ENCODE assay signal across 8 cellular contexts in genomic region chr5:119322948-119323629, GRCh38. TPM values are rescaled to one million over a fixed set of nuclear protein-coding genes. Genes with fewer than 3 reads are reported as not detected.
DNase-seq lines count a peak whose midpoint lies in the region; ATAC-seq and TF ChIP-seq lines count a peak whose summit lies in the region.

No MANE protein-coding gene starts in this region.

- POLR2A ChIA-PET in activated CD4-positive, alpha-beta memory T cell treated with anti-CD3 and anti-CD28 coated beads, Interleukin-2, amount 10 ng/mL, durations not matched to agents 7 days and 5 days (lab: Charles Lee): interaction anchor here (0.8 to 3.8 kb wide), 13 partner anchors 10 to 55 kb away, joined by 3 to 64 read pairs (median 4); no protein-coding TSS in a partner anchor

- no peaks in the 10 kb centered on the region for H3K27me3 Mint-ChIP-seq in activated CD4-positive, alpha-beta memory T cell treated with anti-CD3 and anti-CD28 coated beads, Interleukin-2, amount 10 ng/mL, durations not matched to agents 7 days and 5 days
- no peaks in the 10 kb centered on the region for H3K27me3 Mint-ChIP-seq in nephron progenitor cell (ENCODE audit: low read depth, poor library complexity)

- H3K4me1 ChIP-seq in left lung: peaks cover 11 to 75% of the 10 kb centered on the region in 2 donors

- H3K36me3 ChIP-seq in left lung: no peaks in the 10 kb centered on the region

- CTCF ChIA-PET in activated CD4-positive, alpha-beta memory T cell treated with anti-CD3 and anti-CD28 coated beads, Interleukin-2, amount 10 ng/mL, durations not matched to agents 7 days and 5 days (lab: Charles Lee): interaction anchor here (0.6 to 2.5 kb wide), 6 partner anchors 8 to 252 kb away, joined by 3 to 17 read pairs (median 4); partner anchors contain the start of gene DMXL1

- intact Hi-C loops in left lung (cut with DNase I): no loop called here

- peak overlapping the region; percentile 45 for H3K4me3 Mint-ChIP-seq in activated CD4-positive, alpha-beta memory T cell treated with anti-CD3 and anti-CD28 coated beads, Interleukin-2, amount 10 ng/mL, durations not matched to agents 7 days and 5 days
- no peak overlapping the region for H3K4me3 Mint-ChIP-seq in nephron progenitor cell

- ATAC-seq in GM18517 (IDR thresholded peaks at IDR 0.05; ENCODE audit: unreplicated experiment) (peak; percentile 40), HG02852 (IDR thresholded peaks at IDR 0.05; ENCODE audit: unreplicated experiment) (peak; percentile 51), HG02610 (IDR thresholded peaks at IDR 0.05; ENCODE audit: unreplicated experiment) (no peak), left lung (no peak)

- TF ChIP-seq CTCF in nephron progenitor cell (IDR thresholded peaks at IDR 0.05) (no peak), GM10266 (IDR thresholded peaks at IDR 0.05; ENCODE audit: control insufficient read depth, insufficient read depth, low read depth, missing control alignments) (no peak), left lung (IDR thresholded peaks at IDR 0.05) (no peak)

- H3K27ac ChIP-seq in left lung: peak overlapping the region in 1 of 2 donors; percentile 69

- peaks cover 93% of the 10 kb centered on the region for H3K4me1 Mint-ChIP-seq in activated CD4-positive, alpha-beta memory T cell treated with anti-CD3 and anti-CD28 coated beads, Interleukin-2, amount 10 ng/mL, durations not matched to agents 7 days and 5 days
- H3K4me1 Mint-ChIP-seq in nephron progenitor cell: peaks cover 68% of the 10 kb centered on the region

- H3K36me3 Mint-ChIP-seq in activated CD4-positive, alpha-beta memory T cell treated with anti-CD3 and anti-CD28 coated beads, Interleukin-2, amount 10 ng/mL, durations not matched to agents 7 days and 5 days (ENCODE audit: low read depth): peaks cover 35% of the 10 kb centered on the region
- no peaks in the 10 kb centered on the region for H3K36me3 Mint-ChIP-seq in nephron progenitor cell (ENCODE audit: low read depth)

- DNase-seq in activated CD4-positive, alpha-beta memory T cell treated with anti-CD3 and anti-CD28 coated beads, Interleukin-2, amount 10 ng/mL, durations not matched to agents 7 days and 5 days: no peak
- DNase-seq in nephron progenitor cell (no peak), GM10266 (ENCODE audit: extremely low spot score) (no peak), left lung (no peak)
- no peak for DNase-seq in effector CD4-positive, alpha-beta T cell

- no peaks in the 10 kb centered on the region for H3K9me3 Mint-ChIP-seq in activated CD4-positive, alpha-beta memory T cell treated with anti-CD3 and anti-CD28 coated beads, Interleukin-2, amount 10 ng/mL, durations not matched to agents 7 days and 5 days
- H3K9me3 Mint-ChIP-seq in nephron progenitor cell: no peaks in the 10 kb centered on the region

- H3K9me3 ChIP-seq in left lung: no peaks in the 10 kb centered on the region

- H3K4me3 ChIP-seq in left lung: no peak overlapping the region

- peak overlapping the region; percentile 81 for H3K27ac Mint-ChIP-seq in activated CD4-positive, alpha-beta memory T cell treated with anti-CD3 and anti-CD28 coated beads, Interleukin-2, amount 10 ng/mL, durations not matched to agents 7 days and 5 days
- peak overlapping the region; percentile 91 for H3K27ac Mint-ChIP-seq in nephron progenitor cell

- H3K27me3 ChIP-seq in left lung: no peaks in the 10 kb centered on the region

RNA-seq across cellular contexts. Expression of gene TNFAIP8, which starts 32.7 kb away (rescaled TPM):
- 100 to 1,000 TPM; 161 to 163 TPM for total RNA-seq in activated CD4-positive, alpha-beta memory T cell treated with anti-CD3 and anti-CD28 coated beads, Interleukin-2, amount 10 ng/mL, durations not matched to agents 7 days and 5 days
- 10 to 100 TPM; 15.6 to 30.1 TPM for total RNA-seq in left lung

Comparison
In these comparisons a context has a peak if more than half of its experiments do, and no peak if none do; other contexts are left out.
1. ATAC-seq: peak in GM18517 (single experiment) and HG02852 (single experiment); none in HG02610 (single experiment) and left lung (single experiment).
2. RNA of gene TNFAIP8, which starts 32.7 kb away (total RNA-seq): 161 to 163 TPM in activated CD4-positive, alpha-beta memory T cell treated with anti-CD3 and anti-CD28 coated beads, Interleukin-2, amount 10 ng/mL, durations not matched to agents 7 days and 5 days; 15.6 to 30.1 TPM in left lung; every median in the first group is over 4 times any median in the second.